In genomic region chr17:42563950-42564349, GRCh38 we compare ENCODE assay signal across 1 cellular context.
TF ChIP-seq lines count a peak whose summit lies in the region.

No MANE protein-coding gene starts in this region.

TF ChIP-seq in GM23338, 12 proteins besides CTCF, POLR2A, EP300 and RAD21 (continued from another document):
- TF ChIP-seq, protein P1, sequence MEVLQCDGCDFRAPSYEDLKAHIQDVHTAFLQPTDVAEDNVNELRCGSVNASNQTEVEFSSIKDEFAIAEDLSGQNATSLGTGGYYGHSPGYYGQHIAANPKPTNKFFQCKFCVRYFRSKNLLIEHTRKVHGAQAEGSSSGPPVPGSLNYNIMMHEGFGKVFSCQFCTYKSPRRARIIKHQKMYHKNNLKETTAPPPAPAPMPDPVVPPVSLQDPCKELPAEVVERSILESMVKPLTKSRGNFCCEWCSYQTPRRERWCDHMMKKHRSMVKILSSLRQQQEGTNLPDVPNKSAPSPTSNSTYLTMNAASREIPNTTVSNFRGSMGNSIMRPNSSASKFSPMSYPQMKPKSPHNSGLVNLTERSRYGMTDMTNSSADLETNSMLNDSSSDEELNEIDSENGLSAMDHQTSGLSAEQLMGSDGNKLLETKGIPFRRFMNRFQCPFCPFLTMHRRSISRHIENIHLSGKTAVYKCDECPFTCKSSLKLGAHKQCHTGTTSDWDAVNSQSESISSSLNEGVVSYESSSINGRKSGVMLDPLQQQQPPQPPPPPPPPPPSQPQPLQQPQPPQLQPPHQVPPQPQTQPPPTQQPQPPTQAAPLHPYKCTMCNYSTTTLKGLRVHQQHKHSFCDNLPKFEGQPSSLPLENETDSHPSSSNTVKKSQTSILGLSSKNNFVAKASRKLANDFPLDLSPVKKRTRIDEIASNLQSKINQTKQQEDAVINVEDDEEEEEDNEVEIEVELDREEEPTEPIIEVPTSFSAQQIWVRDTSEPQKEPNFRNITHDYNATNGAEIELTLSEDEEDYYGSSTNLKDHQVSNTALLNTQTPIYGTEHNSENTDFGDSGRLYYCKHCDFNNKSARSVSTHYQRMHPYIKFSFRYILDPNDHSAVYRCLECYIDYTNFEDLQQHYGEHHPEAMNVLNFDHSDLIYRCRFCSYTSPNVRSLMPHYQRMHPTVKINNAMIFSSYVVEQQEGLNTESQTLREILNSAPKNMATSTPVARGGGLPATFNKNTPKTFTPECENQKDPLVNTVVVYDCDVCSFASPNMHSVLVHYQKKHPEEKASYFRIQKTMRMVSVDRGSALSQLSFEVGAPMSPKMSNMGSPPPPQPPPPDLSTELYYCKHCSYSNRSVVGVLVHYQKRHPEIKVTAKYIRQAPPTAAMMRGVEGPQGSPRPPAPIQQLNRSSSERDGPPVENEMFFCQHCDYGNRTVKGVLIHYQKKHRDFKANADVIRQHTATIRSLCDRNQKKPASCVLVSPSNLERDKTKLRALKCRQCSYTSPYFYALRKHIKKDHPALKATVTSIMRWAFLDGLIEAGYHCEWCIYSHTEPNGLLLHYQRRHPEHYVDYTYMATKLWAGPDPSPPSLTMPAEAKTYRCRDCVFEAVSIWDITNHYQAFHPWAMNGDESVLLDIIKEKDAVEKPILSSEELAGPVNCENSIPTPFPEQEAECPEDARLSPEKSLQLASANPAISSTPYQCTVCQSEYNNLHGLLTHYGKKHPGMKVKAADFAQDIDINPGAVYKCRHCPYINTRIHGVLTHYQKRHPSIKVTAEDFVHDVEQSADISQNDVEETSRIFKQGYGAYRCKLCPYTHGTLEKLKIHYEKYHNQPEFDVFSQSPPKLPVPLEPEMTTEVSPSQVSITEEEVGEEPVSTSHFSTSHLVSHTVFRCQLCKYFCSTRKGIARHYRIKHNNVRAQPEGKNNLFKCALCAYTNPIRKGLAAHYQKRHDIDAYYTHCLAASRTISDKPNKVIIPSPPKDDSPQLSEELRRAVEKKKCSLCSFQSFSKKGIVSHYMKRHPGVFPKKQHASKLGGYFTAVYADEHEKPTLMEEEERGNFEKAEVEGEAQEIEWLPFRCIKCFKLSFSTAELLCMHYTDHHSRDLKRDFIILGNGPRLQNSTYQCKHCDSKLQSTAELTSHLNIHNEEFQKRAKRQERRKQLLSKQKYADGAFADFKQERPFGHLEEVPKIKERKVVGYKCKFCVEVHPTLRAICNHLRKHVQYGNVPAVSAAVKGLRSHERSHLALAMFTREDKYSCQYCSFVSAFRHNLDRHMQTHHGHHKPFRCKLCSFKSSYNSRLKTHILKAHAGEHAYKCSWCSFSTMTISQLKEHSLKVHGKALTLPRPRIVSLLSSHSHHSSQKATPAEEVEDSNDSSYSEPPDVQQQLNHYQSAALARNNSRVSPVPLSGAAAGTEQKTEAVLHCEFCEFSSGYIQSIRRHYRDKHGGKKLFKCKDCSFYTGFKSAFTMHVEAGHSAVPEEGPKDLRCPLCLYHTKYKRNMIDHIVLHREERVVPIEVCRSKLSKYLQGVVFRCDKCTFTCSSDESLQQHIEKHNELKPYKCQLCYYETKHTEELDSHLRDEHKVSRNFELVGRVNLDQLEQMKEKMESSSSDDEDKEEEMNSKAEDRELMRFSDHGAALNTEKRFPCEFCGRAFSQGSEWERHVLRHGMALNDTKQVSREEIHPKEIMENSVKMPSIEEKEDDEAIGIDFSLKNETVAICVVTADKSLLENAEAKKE (CRISPR knock-in tag; IDR thresholded peaks at IDR 0.05): no peak
- TF ChIP-seq, protein P2, sequence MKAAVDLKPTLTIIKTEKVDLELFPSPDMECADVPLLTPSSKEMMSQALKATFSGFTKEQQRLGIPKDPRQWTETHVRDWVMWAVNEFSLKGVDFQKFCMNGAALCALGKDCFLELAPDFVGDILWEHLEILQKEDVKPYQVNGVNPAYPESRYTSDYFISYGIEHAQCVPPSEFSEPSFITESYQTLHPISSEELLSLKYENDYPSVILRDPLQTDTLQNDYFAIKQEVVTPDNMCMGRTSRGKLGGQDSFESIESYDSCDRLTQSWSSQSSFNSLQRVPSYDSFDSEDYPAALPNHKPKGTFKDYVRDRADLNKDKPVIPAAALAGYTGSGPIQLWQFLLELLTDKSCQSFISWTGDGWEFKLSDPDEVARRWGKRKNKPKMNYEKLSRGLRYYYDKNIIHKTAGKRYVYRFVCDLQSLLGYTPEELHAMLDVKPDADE (IDR thresholded peaks at IDR 0.05): no peak
- TF ChIP-seq ZNF114 (CRISPR knock-in tag; IDR thresholded peaks at IDR 0.05) (no peak), EZH2 (IDR thresholded peaks at IDR 0.05; ENCODE audit: low read depth, unreplicated experiment) (no peak)
